ENCODE assay signal across 11 cellular contexts in the genomic region with DNA sequence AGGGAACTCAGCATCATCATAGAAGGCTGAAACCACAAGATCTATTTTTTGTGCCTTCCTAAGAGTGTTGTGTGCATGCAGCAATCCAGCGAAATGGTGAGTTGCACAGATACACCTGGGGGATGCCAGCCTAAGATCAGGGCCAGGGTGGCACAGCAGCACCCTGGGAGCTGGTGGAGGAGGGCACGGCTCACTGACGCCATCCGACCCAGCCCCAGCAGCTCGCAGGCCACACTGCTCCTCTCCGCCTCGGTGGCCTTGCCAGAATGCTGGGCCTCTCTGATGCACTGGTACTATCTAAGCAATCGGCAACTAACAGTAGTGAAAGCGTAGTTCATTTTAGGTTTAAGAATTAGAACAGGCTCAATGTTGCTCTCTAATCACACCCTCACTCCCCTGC. TPM values are rescaled to one million over a fixed set of nuclear protein-coding genes. Genes with fewer than 3 reads are reported as not detected.
A peak's percentile ranks its signal among the peaks of the same experiment; 100 is the strongest.
DNase-seq lines count a peak whose midpoint lies in the region; ATAC-seq and TF ChIP-seq lines count a peak whose summit lies in the region.
"Had no signal": no experiment of that assay in that cellular context is flagged by ENCODE, and none has a peak within 500 bp of the region (broad histone marks: within the 10 kb centered on the region; RNA-seq: fewer than 3 reads in every experiment).

No MANE protein-coding gene starts in this region.

- H3K27me3 Mint-ChIP-seq in dendritic cell treated with granulocyte-macrophage colony-stimulating factor and Interleukin-4, amounts not matched to agents 40 ng/mL and 50 ng/mL, for 4 days = no peaks in the 10 kb centered on the region
- no peaks in the 10 kb centered on the region for H3K27me3 Mint-ChIP-seq in osteocyte (ENCODE audit: unreplicated experiment)

- TF ChIP-seq POLR2A in uterus (IDR thresholded peaks at IDR 0.05) = no peak

- H3K4me3 ChIP-seq in left ventricle myocardium inferior (no peak overlapping the region), uterus (no peak overlapping the region)
- H3K4me3 ChIP-seq: mucosa of descending colon, SK-N-MC had no signal

- H3K27me3 ChIP-seq in left ventricle myocardium inferior (ENCODE audit: low read depth) (no peaks in the 10 kb centered on the region), uterus (no peaks in the 10 kb centered on the region)

- H3K27ac Mint-ChIP-seq in dendritic cell treated with granulocyte-macrophage colony-stimulating factor and Interleukin-4, amounts not matched to agents 40 ng/mL and 50 ng/mL, for 4 days = peak overlapping the region; percentile 95
- peak overlapping the region; percentile 97 for H3K27ac Mint-ChIP-seq in osteocyte (ENCODE audit: unreplicated experiment)

- H3K4me1 Mint-ChIP-seq in dendritic cell treated with granulocyte-macrophage colony-stimulating factor and Interleukin-4, amounts not matched to agents 40 ng/mL and 50 ng/mL, for 4 days (ENCODE audit: low read depth) = peaks cover 91% of the 10 kb centered on the region
- peaks cover 95% of the 10 kb centered on the region for H3K4me1 Mint-ChIP-seq in osteocyte (ENCODE audit: unreplicated experiment)

- TF ChIP-seq CTCF in left ventricle myocardium inferior (IDR thresholded peaks at IDR 0.05; ENCODE audit: borderline replicate concordance) (no peak), osteocyte (IDR thresholded peaks at IDR 0.05) (no peak), uterus (IDR thresholded peaks at IDR 0.05) (no peak)

- H3K4me1 ChIP-seq in left ventricle myocardium inferior = peaks cover 99% of the 10 kb centered on the region
- H3K4me1 ChIP-seq in uterus = peaks cover 42 to 44% of the 10 kb centered on the region in 2 donors

- intact Hi-C loops in left ventricle myocardium inferior (cut with micrococcal nuclease) = no loop called here
- intact Hi-C loops in left cardiac atrium (cut with DNase I) = no loop called here
- intact Hi-C loops in dendritic cell treated with granulocyte-macrophage colony-stimulating factor and Interleukin-4, amounts not matched to agents 40 ng/mL and 50 ng/mL, for 4 days (cut with micrococcal nuclease) = loop anchor here (5.0 kb wide), 1 partner anchor 35 kb away; no protein-coding TSS in a partner anchor
- intact Hi-C loops in uterus (cut with DNase I; ENCODE audit: low total_unique reads) = no loop called here

- H3K36me3 ChIP-seq in left ventricle myocardium inferior (no peaks in the 10 kb centered on the region), uterus (no peaks in the 10 kb centered on the region)

- DNase-seq in left ventricle myocardium inferior (no peak), left cardiac atrium (no peak), osteocyte (ENCODE audit: extremely low spot score, unreplicated experiment) (no peak), uterus (no peak), DMS79 treated with DMSO at 0.1 percent for 48 hours (lab: John Stamatoyannopoulos, UW) (no peak), amniotic stem cell (lab: John Stamatoyannopoulos, UW) (no peak), GOT3 (lab: John Stamatoyannopoulos, UW) (no peak)
- DNase-seq: mucosa of descending colon, NCI-H226 had no signal

- no peak for ATAC-seq in left cardiac atrium
- ATAC-seq: mucosa of descending colon had no signal

- peaks cover 76% of the 10 kb centered on the region for H3K36me3 Mint-ChIP-seq in dendritic cell treated with granulocyte-macrophage colony-stimulating factor and Interleukin-4, amounts not matched to agents 40 ng/mL and 50 ng/mL, for 4 days (ENCODE audit: low read depth)
- peaks cover 9% of the 10 kb centered on the region for H3K36me3 Mint-ChIP-seq in osteocyte (ENCODE audit: unreplicated experiment)

- no peak overlapping the region for H3K4me3 Mint-ChIP-seq in dendritic cell treated with granulocyte-macrophage colony-stimulating factor and Interleukin-4, amounts not matched to agents 40 ng/mL and 50 ng/mL, for 4 days
- no peak overlapping the region for H3K4me3 Mint-ChIP-seq in osteocyte (ENCODE audit: unreplicated experiment)

- H3K9me3 ChIP-seq in left ventricle myocardium inferior (replicated peaks) (no peaks in the 10 kb centered on the region), uterus (no peaks in the 10 kb centered on the region)
- H3K9me3 ChIP-seq: mucosa of descending colon had no signal

- H3K27ac ChIP-seq in left ventricle myocardium inferior (replicated peaks) = peak overlapping the region; percentile 82
- H3K27ac ChIP-seq in uterus = peak overlapping the region; percentile 86 to 92
- H3K27ac ChIP-seq: SK-N-MC had no signal

- H3K9me3 Mint-ChIP-seq in dendritic cell treated with granulocyte-macrophage colony-stimulating factor and Interleukin-4, amounts not matched to agents 40 ng/mL and 50 ng/mL, for 4 days = no peaks in the 10 kb centered on the region
- H3K9me3 Mint-ChIP-seq in osteocyte (ENCODE audit: unreplicated experiment) = no peaks in the 10 kb centered on the region

RNA-seq across cellular contexts. Expression of a gene that starts 37.8 kb away (rescaled TPM):
- total RNA-seq in left ventricle myocardium inferior (217 TPM), left cardiac atrium (100 to 1,000 TPM; 227 to 254 TPM), osteocyte (403 and 412 TPM in 2 replicates), uterus (100 to 1,000 TPM in 3 of 4 donors, 10 to 100 TPM in 1; 94.4 to 281 (median 141) TPM)
